ENCODE assay signal across 1 cellular context in the genomic region with DNA sequence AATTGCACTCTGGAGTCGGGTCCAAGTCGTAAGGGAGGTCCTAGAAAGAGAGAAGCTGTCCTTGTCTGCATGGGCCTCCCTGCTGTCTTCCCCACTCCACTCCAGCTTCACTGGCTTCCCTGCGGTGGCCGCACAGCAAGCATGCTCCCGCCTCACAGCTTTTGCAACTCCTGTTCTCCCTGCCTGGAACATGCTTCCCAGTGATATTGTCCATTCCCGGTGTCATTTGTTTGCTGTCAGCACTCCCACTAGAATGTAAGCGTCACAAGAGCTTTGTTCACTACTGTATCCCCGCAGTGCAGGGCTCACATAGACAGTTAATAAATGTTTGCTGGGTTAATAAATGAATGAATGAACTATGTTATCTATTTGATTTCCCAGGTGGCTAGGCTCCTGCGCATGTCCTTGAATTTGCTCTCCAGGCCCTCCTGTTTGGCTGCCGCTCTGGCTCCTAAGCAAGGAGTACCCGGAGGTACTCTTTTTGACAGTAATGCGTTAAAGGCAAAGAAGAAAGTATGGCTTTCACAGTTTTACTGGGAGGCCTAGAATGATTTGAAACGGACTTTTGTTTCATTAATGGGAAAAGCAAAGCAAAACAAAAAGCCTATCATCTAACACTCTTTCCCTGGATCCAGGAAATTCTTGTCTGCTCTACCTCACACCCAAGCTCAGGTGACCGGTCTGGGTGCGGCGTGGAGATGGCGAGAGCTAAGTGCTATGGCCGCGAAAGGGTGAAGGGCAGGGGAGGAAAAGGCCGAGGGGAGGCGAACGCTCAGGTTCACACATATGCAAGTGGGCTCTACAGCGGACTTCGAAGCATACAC.
A peak's percentile ranks its signal among the peaks of the same experiment; 100 is the strongest.
TF ChIP-seq lines count a peak whose summit lies in the region.

No MANE protein-coding gene starts in this region.

TF ChIP-seq in HEK293, 187 proteins besides CTCF, POLR2A, EP300 and RAD21 (continued from another document):
- TF ChIP-seq PRDM2 (tag by site-specific recombination; IDR thresholded peaks at IDR 0.05; ENCODE audit: borderline replicate concordance) (no peak), ZNF670 (tag by site-specific recombination; IDR thresholded peaks at IDR 0.05; ENCODE audit: low read depth) (no peak), IKZF3 (tag by site-specific recombination; IDR thresholded peaks at IDR 0.05) (0 out of 2 replicates have a peak, but pooled peaks have one; percentile 30), ZNF311 (tag by site-specific recombination; IDR thresholded peaks at IDR 0.05; ENCODE audit: borderline replicate concordance) (no peak), ZNF521 (tag by site-specific recombination; IDR thresholded peaks at IDR 0.05) (no peak), ZIC2 (tag by site-specific recombination; IDR thresholded peaks at IDR 0.05) (peak; percentile 97), ZNF660 (tag by site-specific recombination; IDR thresholded peaks at IDR 0.05) (no peak), ZNF354C (tag by site-specific recombination; IDR thresholded peaks at IDR 0.05; ENCODE audit: borderline replicate concordance, low read depth) (no peak), ZNF544 (tag by site-specific recombination; IDR thresholded peaks at IDR 0.05) (no peak), ZNF560 (tag by site-specific recombination; IDR thresholded peaks at IDR 0.05; ENCODE audit: borderline replicate concordance) (no peak), ZNF391 (tag by site-specific recombination; IDR thresholded peaks at IDR 0.05; ENCODE audit: borderline replicate concordance, low read depth) (no peak), ZNF707 (tag by site-specific recombination; IDR thresholded peaks at IDR 0.05) (no peak), ZNF146 (tag by site-specific recombination; IDR thresholded peaks at IDR 0.05) (no peak), ZNF174 (tag by site-specific recombination; IDR thresholded peaks at IDR 0.05) (no peak), GLIS1 (tag by site-specific recombination; IDR thresholded peaks at IDR 0.05) (0 out of 2 replicates have a peak, but pooled peaks have one; percentile 16), ZNF561 (tag by site-specific recombination; IDR thresholded peaks at IDR 0.05; ENCODE audit: borderline replicate concordance) (no peak)
- TF ChIP-seq, protein P1, sequence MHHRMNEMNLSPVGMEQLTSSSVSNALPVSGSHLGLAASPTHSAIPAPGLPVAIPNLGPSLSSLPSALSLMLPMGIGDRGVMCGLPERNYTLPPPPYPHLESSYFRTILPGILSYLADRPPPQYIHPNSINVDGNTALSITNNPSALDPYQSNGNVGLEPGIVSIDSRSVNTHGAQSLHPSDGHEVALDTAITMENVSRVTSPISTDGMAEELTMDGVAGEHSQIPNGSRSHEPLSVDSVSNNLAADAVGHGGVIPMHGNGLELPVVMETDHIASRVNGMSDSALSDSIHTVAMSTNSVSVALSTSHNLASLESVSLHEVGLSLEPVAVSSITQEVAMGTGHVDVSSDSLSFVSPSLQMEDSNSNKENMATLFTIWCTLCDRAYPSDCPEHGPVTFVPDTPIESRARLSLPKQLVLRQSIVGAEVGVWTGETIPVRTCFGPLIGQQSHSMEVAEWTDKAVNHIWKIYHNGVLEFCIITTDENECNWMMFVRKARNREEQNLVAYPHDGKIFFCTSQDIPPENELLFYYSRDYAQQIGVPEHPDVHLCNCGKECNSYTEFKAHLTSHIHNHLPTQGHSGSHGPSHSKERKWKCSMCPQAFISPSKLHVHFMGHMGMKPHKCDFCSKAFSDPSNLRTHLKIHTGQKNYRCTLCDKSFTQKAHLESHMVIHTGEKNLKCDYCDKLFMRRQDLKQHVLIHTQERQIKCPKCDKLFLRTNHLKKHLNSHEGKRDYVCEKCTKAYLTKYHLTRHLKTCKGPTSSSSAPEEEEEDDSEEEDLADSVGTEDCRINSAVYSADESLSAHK (tag by site-specific recombination; IDR thresholded peaks at IDR 0.05): no peak
- TF ChIP-seq, protein P2, sequence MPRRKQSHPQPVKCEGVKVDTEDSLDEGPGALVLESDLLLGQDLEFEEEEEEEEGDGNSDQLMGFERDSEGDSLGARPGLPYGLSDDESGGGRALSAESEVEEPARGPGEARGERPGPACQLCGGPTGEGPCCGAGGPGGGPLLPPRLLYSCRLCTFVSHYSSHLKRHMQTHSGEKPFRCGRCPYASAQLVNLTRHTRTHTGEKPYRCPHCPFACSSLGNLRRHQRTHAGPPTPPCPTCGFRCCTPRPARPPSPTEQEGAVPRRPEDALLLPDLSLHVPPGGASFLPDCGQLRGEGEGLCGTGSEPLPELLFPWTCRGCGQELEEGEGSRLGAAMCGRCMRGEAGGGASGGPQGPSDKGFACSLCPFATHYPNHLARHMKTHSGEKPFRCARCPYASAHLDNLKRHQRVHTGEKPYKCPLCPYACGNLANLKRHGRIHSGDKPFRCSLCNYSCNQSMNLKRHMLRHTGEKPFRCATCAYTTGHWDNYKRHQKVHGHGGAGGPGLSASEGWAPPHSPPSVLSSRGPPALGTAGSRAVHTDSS (tag by site-specific recombination; IDR thresholded peaks at IDR 0.05): no peak
- TF ChIP-seq, protein P3, sequence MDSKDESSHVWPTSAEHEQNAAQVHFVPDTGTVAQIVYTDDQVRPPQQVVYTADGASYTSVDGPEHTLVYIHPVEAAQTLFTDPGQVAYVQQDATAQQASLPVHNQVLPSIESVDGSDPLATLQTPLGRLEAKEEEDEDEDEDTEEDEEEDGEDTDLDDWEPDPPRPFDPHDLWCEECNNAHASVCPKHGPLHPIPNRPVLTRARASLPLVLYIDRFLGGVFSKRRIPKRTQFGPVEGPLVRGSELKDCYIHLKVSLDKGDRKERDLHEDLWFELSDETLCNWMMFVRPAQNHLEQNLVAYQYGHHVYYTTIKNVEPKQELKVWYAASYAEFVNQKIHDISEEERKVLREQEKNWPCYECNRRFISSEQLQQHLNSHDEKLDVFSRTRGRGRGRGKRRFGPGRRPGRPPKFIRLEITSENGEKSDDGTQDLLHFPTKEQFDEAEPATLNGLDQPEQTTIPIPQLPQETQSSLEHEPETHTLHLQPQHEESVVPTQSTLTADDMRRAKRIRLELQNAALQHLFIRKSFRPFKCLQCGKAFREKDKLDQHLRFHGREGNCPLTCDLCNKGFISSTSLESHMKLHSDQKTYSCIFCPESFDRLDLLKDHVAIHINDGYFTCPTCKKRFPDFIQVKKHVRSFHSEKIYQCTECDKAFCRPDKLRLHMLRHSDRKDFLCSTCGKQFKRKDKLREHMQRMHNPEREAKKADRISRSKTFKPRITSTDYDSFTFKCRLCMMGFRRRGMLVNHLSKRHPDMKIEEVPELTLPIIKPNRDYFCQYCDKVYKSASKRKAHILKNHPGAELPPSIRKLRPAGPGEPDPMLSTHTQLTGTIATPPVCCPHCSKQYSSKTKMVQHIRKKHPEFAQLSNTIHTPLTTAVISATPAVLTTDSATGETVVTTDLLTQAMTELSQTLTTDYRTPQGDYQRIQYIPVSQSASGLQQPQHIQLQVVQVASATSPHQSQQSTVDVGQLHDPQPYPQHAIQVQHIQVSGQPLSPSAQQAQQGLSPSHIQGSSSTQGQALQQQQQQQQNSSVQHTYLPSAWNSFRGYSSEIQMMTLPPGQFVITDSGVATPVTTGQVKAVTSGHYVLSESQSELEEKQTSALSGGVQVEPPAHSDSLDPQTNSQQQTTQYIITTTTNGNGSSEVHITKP (tag by site-specific recombination; IDR thresholded peaks at IDR 0.05): peak; percentile 69
